ENCODE assay signal across 8 cellular contexts in the genomic region with DNA sequence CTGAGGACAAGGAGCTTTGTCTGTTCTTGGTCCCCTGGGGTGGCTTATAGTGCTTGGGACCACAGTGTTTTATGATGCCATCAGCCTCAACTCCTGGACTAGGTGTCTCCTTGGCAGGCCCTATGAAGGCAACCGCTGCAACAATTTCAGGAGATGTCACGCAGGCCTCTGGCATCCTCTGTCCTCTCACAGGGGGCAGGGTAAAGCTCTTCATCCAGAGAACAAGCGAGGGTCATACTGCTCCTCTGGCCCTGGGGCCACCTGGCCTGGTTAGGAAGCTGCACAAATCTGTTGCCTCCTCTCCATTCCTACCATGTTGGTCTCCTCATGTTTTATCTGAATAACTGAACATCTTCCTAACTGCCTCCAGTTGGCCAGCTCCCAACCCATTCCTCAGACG.
"Had no signal": no experiment of that assay in that cellular context is flagged by ENCODE, and none has a peak within 500 bp of the region (broad histone marks: within the 10 kb centered on the region; RNA-seq: fewer than 3 reads in every experiment).

No MANE protein-coding gene starts in this region.

- H3K4me1 ChIP-seq: HAP-1 had no signal

- H3K27ac ChIP-seq: GM23248 had no signal

- H3K9me3 ChIP-seq: HAP-1 had no signal

- DNase-seq: GM23248, GOT3, H7, H9, HCEC 1CT, HFFc6 had no signal

- H3K36me3 ChIP-seq: HAP-1 had no signal

- H3K4me2 ChIP-seq: GM23338 had no signal

- H3K4me3 ChIP-seq: GM23248, GM23338, HAP-1 had no signal

- H2AFZ ChIP-seq: GM23248, GM23338 had no signal
